Comparison of ENCODE assay signal across 21 cellular contexts in the genomic region with DNA sequence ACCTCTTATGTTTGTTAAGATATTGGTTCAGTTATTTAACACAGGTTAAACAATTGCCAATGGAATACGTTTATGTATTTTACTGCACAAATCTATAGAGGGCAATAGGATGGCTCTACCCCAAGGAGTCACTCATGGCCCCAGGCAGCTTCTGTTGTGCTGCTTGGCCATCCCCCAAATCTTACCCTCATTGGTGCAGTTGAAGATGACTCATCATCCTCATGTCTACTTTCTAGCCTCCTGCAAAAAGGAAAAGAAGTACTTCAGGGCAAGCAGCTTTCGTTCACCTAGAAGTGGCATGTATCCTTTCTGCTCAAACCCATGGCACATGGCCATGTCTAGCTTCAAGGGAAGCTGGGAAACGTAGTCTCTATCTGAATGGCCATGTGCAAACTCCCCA. TPM values are rescaled to one million over a fixed set of nuclear protein-coding genes. Genes with fewer than 3 reads are reported as not detected.
"Had no signal": no experiment of that assay in that cellular context is flagged by ENCODE, and none has a peak within 500 bp of the region (broad histone marks: within the 10 kb centered on the region; RNA-seq: fewer than 3 reads in every experiment).

No MANE protein-coding gene starts in this region.

- ATAC-seq: esophagus mucosa; left lobe of liver; right cardiac atrium; stimulated activated naive B cell treated with anti-CD40 and anti-IgM and Interleukin-4, amounts not matched to agents 10 μg/mL and 1 μg/mL and 100 μg/mL, for 72 hours had no signal

- DNase-seq: activated CD4-positive, CD25-positive, alpha-beta regulatory T cell treated with anti-CD3 and anti-CD28 coated beads, Interleukin-2, amount 50 U/mL, for 72 hours; activated naive CD4-positive, alpha-beta T cell; activated naive CD8-positive, alpha-beta T cell treated with anti-CD3 and anti-CD28 coated beads, Interleukin-2, amount 10 ng/mL, durations not matched to agents 7 days and 5 days; activated T-cell treated with anti-CD3 and anti-CD28 coated beads for 4 hours; brain microvascular endothelial cell; endodermal cell; midbrain; right cardiac atrium; stimulated activated CD4-positive, alpha-beta T cell treated with anti-CD3 and anti-CD28 coated beads, Interleukin-15, amount 100 ng/mL, for 24 hours; stimulated activated CD4-positive, alpha-beta T cell treated with anti-CD3 and anti-CD28 coated beads, Interleukin-4, amount 100 ng/mL, for 1 hour; stimulated activated naive B cell treated with anti-CD40 and anti-IgM and Interleukin-4, amounts not matched to agents 10 μg/mL and 1 μg/mL and 100 μg/mL, for 72 hours; thyroid gland had no signal

RNA-seq across cellular contexts. Expression of a gene that starts 14.2 kb away (rescaled TPM):
- total RNA-seq: activated CD8-positive, alpha-beta memory T cell treated with anti-CD3 and anti-CD28 coated beads for 36 hours; activated naive CD8-positive, alpha-beta T cell treated with anti-CD3 and anti-CD28 coated beads, Interleukin-2, amount 10 ng/mL, durations not matched to agents 7 days and 5 days; chondrocyte; dermis microvascular lymphatic vessel endothelial cell; endodermal cell; esophagus mucosa; left lobe of liver; lung microvascular endothelial cell; myocyte; omental fat pad; prostate gland; thyroid gland had no signal
